ENCODE assay signal across 20 cellular contexts in genomic region chr7:51234609-51235308, GRCh38.
"Had no signal": no experiment of that assay in that cellular context is flagged by ENCODE, and none has a peak within 500 bp of the region (broad histone marks: within the 10 kb centered on the region; RNA-seq: fewer than 3 reads in every experiment).

No MANE protein-coding gene starts in this region.

- ATAC-seq: activated CD4-positive, alpha-beta T cell treated with anti-CD3 and anti-CD28 coated beads for 36 hours; activated naive CD4-positive, alpha-beta T cell treated with anti-CD3 and anti-CD28 coated beads, Interleukin-2, amount 50 U/mL, for 72 hours; stimulated activated naive CD8-positive, alpha-beta T cell treated with anti-CD3 and anti-CD28 coated beads, Interleukin-15, Interleukin-2, amounts not matched to agents 100 U/mL and 50 U/mL, for 24 hours had no signal

- DNase-seq: activated B cell treated with CpG ODN at 0.5 μM for 24 hours; activated CD4-positive, alpha-beta T cell treated with anti-CD3 and anti-CD28 coated beads for 36 hours; activated CD4-positive, alpha-beta T cell treated with anti-CD3 and anti-CD28 coated beads, Interleukin-2, amount 50 U/mL, for 4 hours; activated gamma-delta T cell; aorta; brain microvascular endothelial cell; central memory CD4-positive, alpha-beta T cell; occipital lobe; posterior cingulate gyrus; spleen; stimulated activated CD4-positive, alpha-beta T cell treated with anti-CD3 and anti-CD28 coated beads, Interleukin-4, amount 100 ng/mL, for 24 hours; stimulated activated naive CD8-positive, alpha-beta T cell treated with anti-CD3 and anti-CD28 coated beads, Interleukin-15, Interleukin-2, amounts not matched to agents 100 U/mL and 50 U/mL, for 24 hours; T1000 had no signal

- H3K36me3 ChIP-seq: brain microvascular endothelial cell, heart right ventricle, spleen had no signal

- H3K4me1 Mint-ChIP-seq: activated B cell treated with CpG ODN at 0.5 μM for 24 hours; activated CD4-positive, alpha-beta T cell treated with anti-CD3 and anti-CD28 coated beads for 36 hours; memory B cell had no signal

- H3K36me3 Mint-ChIP-seq: activated naive CD4-positive, alpha-beta T cell treated with anti-CD3 and anti-CD28 coated beads, Interleukin-2, amount 50 U/mL, for 72 hours; memory B cell had no signal

- H3K27ac Mint-ChIP-seq: activated B cell treated with CpG ODN at 0.5 μM for 24 hours; activated CD4-positive, alpha-beta T cell treated with anti-CD3 and anti-CD28 coated beads for 36 hours; activated T-helper 1 cell treated with anti-CD3 and anti-CD28 coated beads, Interleukin-12 subunit alpha, Interleukin-12 subunit beta, Interleukin-2, Interleukin-4 antibody, amounts not matched to agents 30 ng/mL and 10 ng/mL and 1 ng/mL, durations not matched to agents 14 hours and 24 hours and 36 hours; memory B cell; T-helper 1 cell treated with Interleukin-12 subunit alpha and Interleukin-12 subunit beta and Interleukin-4 antibody, amounts not matched to agents 30 μg/mL and 1 μg/mL, for 36 hours had no signal

- H3K9me3 Mint-ChIP-seq: activated B cell treated with CpG ODN at 0.5 μM for 24 hours; activated naive CD4-positive, alpha-beta T cell treated with anti-CD3 and anti-CD28 coated beads, Interleukin-2, amount 50 U/mL, for 72 hours; activated T-helper 1 cell treated with anti-CD3 and anti-CD28 coated beads, Interleukin-12 subunit alpha, Interleukin-12 subunit beta, Interleukin-2, Interleukin-4 antibody, amounts not matched to agents 30 ng/mL and 10 ng/mL and 1 ng/mL, durations not matched to agents 14 hours and 24 hours and 36 hours; memory B cell; nephron; T-helper 1 cell treated with Interleukin-12 subunit alpha and Interleukin-12 subunit beta and Interleukin-4 antibody, amounts not matched to agents 30 μg/mL and 1 μg/mL, for 36 hours had no signal

- H3K4me1 ChIP-seq: spleen had no signal

- H3K4me3 ChIP-seq: dorsolateral prefrontal cortex, heart right ventricle, spleen had no signal

- H3K4me3 Mint-ChIP-seq: activated B cell treated with CpG ODN at 0.5 μM for 24 hours; activated CD4-positive, alpha-beta T cell treated with anti-CD3 and anti-CD28 coated beads for 36 hours; activated T-helper 1 cell treated with anti-CD3 and anti-CD28 coated beads, Interleukin-12 subunit alpha, Interleukin-12 subunit beta, Interleukin-2, Interleukin-4 antibody, amounts not matched to agents 30 ng/mL and 10 ng/mL and 1 ng/mL, durations not matched to agents 14 hours and 24 hours and 36 hours; memory B cell; nephron; T-helper 1 cell treated with Interleukin-12 subunit alpha and Interleukin-12 subunit beta and Interleukin-4 antibody, amounts not matched to agents 30 μg/mL and 1 μg/mL, for 36 hours had no signal

- H3K27me3 Mint-ChIP-seq: activated B cell treated with CpG ODN at 0.5 μM for 24 hours had no signal

- H3K9me3 ChIP-seq: heart right ventricle, spleen had no signal

- H3K27me3 ChIP-seq: brain microvascular endothelial cell, dorsolateral prefrontal cortex had no signal

- H3K27ac ChIP-seq: brain microvascular endothelial cell, spleen had no signal
